1 cellular context compared by ENCODE assay signal in genomic region chr18:9070212-9070611, GRCh38.
TF ChIP-seq lines count a peak whose summit lies in the region.

No MANE protein-coding gene starts in this region.

TF ChIP-seq in GM12878, 131 proteins besides CTCF, POLR2A, EP300 and RAD21:
- no peak for TF ChIP-seq POLR2AphosphoS5 (IDR thresholded peaks at IDR 0.05; ENCODE audit: low read length)
